In the genomic region with DNA sequence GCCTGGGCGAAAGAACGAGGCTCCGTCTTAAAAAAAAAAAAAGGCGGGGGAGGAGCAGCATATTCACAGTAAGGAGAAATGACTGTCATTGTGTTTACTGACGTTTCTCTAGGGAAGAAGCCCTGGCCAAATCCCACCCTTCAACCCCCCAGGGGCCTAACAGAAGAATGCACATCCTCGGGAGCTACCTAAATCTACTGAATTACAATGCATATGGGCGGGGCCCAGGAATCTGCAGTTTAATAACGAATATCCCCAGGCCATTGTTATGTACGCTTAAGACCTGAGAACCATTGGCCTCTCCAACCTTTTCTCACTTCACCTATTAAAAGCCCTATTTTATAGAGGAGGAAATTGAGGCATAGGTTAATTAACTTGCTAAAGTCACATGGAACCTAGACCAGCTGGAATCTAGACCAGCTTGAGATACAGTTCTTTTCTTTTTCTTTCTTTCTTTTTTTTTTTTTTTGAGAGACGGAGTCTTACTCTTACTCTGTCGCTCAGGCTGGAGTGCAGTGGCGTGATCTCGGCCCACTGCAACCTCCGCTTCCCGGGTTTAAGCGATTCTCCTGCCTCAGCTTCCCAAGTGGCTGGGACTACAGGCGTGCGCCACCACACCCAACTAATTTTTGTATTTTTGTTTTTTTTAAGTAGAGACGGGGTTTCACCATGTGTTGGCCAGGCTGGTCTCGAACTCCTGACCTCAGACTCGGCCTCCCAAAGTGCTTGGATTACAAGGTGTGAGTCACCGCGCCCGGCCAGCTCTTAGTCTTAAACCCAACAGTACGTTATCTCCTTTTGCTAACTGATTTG, we compare ENCODE assay signal across 9 cellular contexts. TPM values are rescaled to one million over a fixed set of nuclear protein-coding genes. Genes with fewer than 3 reads are reported as not detected.
DNase-seq lines count a peak whose midpoint lies in the region; ATAC-seq and TF ChIP-seq lines count a peak whose summit lies in the region.
"Had no signal": no experiment of that assay in that cellular context is flagged by ENCODE, and none has a peak within 500 bp of the region (broad histone marks: within the 10 kb centered on the region; RNA-seq: fewer than 3 reads in every experiment).

No MANE protein-coding gene starts in this region.

- no peak overlapping the region for H3K4ac ChIP-seq in neuronal stem cell (ENCODE audit: low read length)

- H2BK12ac ChIP-seq in neuronal stem cell (ENCODE audit: low read length), result no peak overlapping the region

- H2BK15ac ChIP-seq in neuronal stem cell (ENCODE audit: low read length), result no peak overlapping the region

- no CpG with 5 or more reads among the region's 25 CpGs for WGBS in neuronal stem cell (ENCODE audit: extremely low coverage in 2 of 2, insufficient read length in 2 of 2, insufficient replicate concordance in 1 of 2), 2 donors

- no peak overlapping the region for H4K8ac ChIP-seq in neuronal stem cell (ENCODE audit: low read depth, low read length)

- H3K79me1 ChIP-seq in neuronal stem cell (ENCODE audit: low read depth, low read length), result peaks cover 3% of the 10 kb centered on the region

- no peak overlapping the region for H3K14ac ChIP-seq in neuronal stem cell (ENCODE audit: low read length)

- no peak overlapping the region for H3K9ac ChIP-seq in duodenal mucosa (ENCODE audit: low read depth in 1 of 2, low read length in 2 of 2)
- no peak overlapping the region for H3K9ac ChIP-seq in neuronal stem cell (ENCODE audit: low read depth, low read length, poor library complexity)

- H3K4me2 ChIP-seq in neuronal stem cell (ENCODE audit: insufficient read depth, low read length, poor library complexity, severe bottlenecking), result no peak overlapping the region

- H3K4me3 ChIP-seq in duodenal mucosa (ENCODE audit: low read depth in 1 of 2, low read length in 2 of 2) (peak overlapping the region; percentile 94 to 99), neuronal stem cell (ENCODE audit: low read length in 2 of 2) (peak overlapping the region in 1 of 2 donors; percentile 84)

- H3K4me1 ChIP-seq in duodenal mucosa (ENCODE audit: control insufficient read depth in 1 of 2, insufficient read depth in 2 of 2, low read length in 2 of 2) (peaks cover 0 to 10% of the 10 kb centered on the region in 2 donors), neuronal stem cell (ENCODE audit: control insufficient read depth in 2 of 2, insufficient read depth in 1 of 2, low read depth in 1 of 2, low read length in 2 of 2) (peaks cover 0 to 2% of the 10 kb centered on the region in 2 donors)

- H2AK5ac ChIP-seq in neuronal stem cell (ENCODE audit: low read depth, low read length), result no peak overlapping the region

- H2BK120ac ChIP-seq in neuronal stem cell (ENCODE audit: low read depth, low read length), result no peak overlapping the region

- H2BK5ac ChIP-seq in neuronal stem cell (ENCODE audit: low read length), result no peak overlapping the region

- H3K27me3 ChIP-seq in duodenal mucosa (ENCODE audit: control insufficient read depth in 1 of 2, insufficient read depth in 2 of 2, low read length in 2 of 2) (no peaks in the 10 kb centered on the region), neuronal stem cell (ENCODE audit: control insufficient read depth in 3 of 3, insufficient read depth in 3 of 3, low read depth in 1 of 3, low read length in 3 of 3) (no peaks in the 10 kb centered on the region)
- H3K27me3 ChIP-seq: cardiac muscle cell had no signal

- H2AFZ ChIP-seq in neuronal stem cell (ENCODE audit: low read length), result peak overlapping the region; percentile 89

- H3K23ac ChIP-seq in neuronal stem cell (ENCODE audit: low read depth, low read length, poor library complexity), result no peak overlapping the region

- no peak for ATAC-seq in GM21390 (IDR thresholded peaks at IDR 0.05; ENCODE audit: unreplicated experiment)

- H3K36me3 ChIP-seq in duodenal mucosa (ENCODE audit: control insufficient read depth in 1 of 2, insufficient read depth in 2 of 2, low read length in 2 of 2) (peaks cover 5 to 13% of the 10 kb centered on the region in 2 donors), neuronal stem cell (replicated peaks in 1 of 2; ENCODE audit: control insufficient read depth in 2 of 2, insufficient read depth in 2 of 2, low read length in 2 of 2) (peaks cover 5 to 26% of the 10 kb centered on the region in 2 donors)

- H3K27ac ChIP-seq in C4-2B (peak overlapping the region; percentile 96; the same call in 1 of the 2 replicates), duodenal mucosa (ENCODE audit: low read depth, low read length) (no peak overlapping the region), neuronal stem cell (replicated peaks; ENCODE audit: low read length) (no peak overlapping the region)

- H3K9me3 ChIP-seq in duodenal mucosa (ENCODE audit: control insufficient read depth in 1 of 2, low read length in 2 of 2) (no peaks in the 10 kb centered on the region), neuronal stem cell (replicated peaks in 1 of 2; ENCODE audit: control insufficient read depth in 2 of 2, insufficient read depth in 1 of 2, low read depth in 1 of 2, low read length in 2 of 2) (no peaks in the 10 kb centered on the region)

- no peak overlapping the region for H4K91ac ChIP-seq in neuronal stem cell (ENCODE audit: low read depth, low read length, poor library complexity)

- DNase-seq in MV-4-11 (lab: John Stamatoyannopoulos, UW), result peak; percentile 40
- no peak for DNase-seq in neuronal stem cell (ENCODE audit: low spot score)
- DNase-seq in stimulated activated CD4-positive, alpha-beta T cell treated with anti-CD3 and anti-CD28 coated beads, Interleukin-15, amount 100 ng/mL, for 24 hours, result no peak
- DNase-seq in NCI-H1105 treated with DMSO at 0.1 percent for 48 hours (lab: John Stamatoyannopoulos, UW), result no peak
- DNase-seq in SIG-M5 (lab: John Stamatoyannopoulos, UW), result no peak

- H3K18ac ChIP-seq in neuronal stem cell (ENCODE audit: low read length), result no peak overlapping the region

- no peak for TF ChIP-seq CTCF in C4-2B (conservative IDR thresholded peaks at IDR 0.05)

RNA-seq across cellular contexts. Expression of a gene that starts 0.7 kb away (rescaled TPM):
- polyA plus RNA-seq in neuronal stem cell (2013, experiment 1 of 2), result 15.0 TPM
- polyA plus RNA-seq in neuronal stem cell (2013, experiment 2 of 2), result 15.4 TPM

RNA-seq across cellular contexts. Expression of a gene that starts 51.6 kb away (rescaled TPM):
- 0.06 TPM for polyA plus RNA-seq in neuronal stem cell (2013, experiment 1 of 2)
- polyA plus RNA-seq in neuronal stem cell (2013, experiment 2 of 2), result not detected
- polyA plus RNA-seq: cardiac muscle cell had no signal
